8 cellular contexts compared by ENCODE assay signal in genomic region chr11:118530683-118531596, GRCh38. TPM values are rescaled to one million over a fixed set of nuclear protein-coding genes. Genes with fewer than 3 reads are reported as not detected.
DNase-seq lines count a peak whose midpoint lies in the region; ATAC-seq and TF ChIP-seq lines count a peak whose summit lies in the region.

TMEM25 (plus strand) TSS chr11:118531192; CDS start chr11:118531802, 610 bp downstream.

- H3K9me3 ChIP-seq in endodermal cell (ENCODE audit: control insufficient read depth, low read length) (no peaks in the 10 kb centered on the region), mesodermal cell (ENCODE audit: control insufficient read depth, low read length) (no peaks in the 10 kb centered on the region)

- peak within 1 kb of the TSS; percentile 85 for H3K4me3 Mint-ChIP-seq in endodermal cell

- peaks cover 3% of the 10 kb centered on the region for H3K36me3 ChIP-seq in endodermal cell (ENCODE audit: control insufficient read depth, insufficient read depth, low read length)
- H3K36me3 ChIP-seq in mesodermal cell (ENCODE audit: control insufficient read depth, insufficient read depth, low read length): peaks cover 12% of the 10 kb centered on the region

- H3K27me3 Mint-ChIP-seq in endodermal cell (ENCODE audit: insufficient read depth): no peaks in the 10 kb centered on the region

- peak within 1 kb of the TSS; percentile 66 for H3K27ac Mint-ChIP-seq in endodermal cell

- WGBS in endodermal cell (ENCODE audit: insufficient coverage in 1 of 2, insufficient read length in 1 of 2), 2 experiments: 1 to 3% methylated on average over 28 to 84 of the region's 94 CpGs
- 2 to 3% methylated on average over 61 to 85 of the region's 94 CpGs for WGBS in mesodermal cell (ENCODE audit: insufficient coverage in 2 of 2), 2 experiments

- peaks cover 3% of the 10 kb centered on the region for H3K36me3 Mint-ChIP-seq in endodermal cell (ENCODE audit: low read depth)

- H3K9me3 Mint-ChIP-seq in endodermal cell: no peaks in the 10 kb centered on the region

- TF ChIP-seq CTCF in GM10266 (IDR thresholded peaks at IDR 0.05; ENCODE audit: control insufficient read depth, insufficient read depth, low read depth, missing control alignments) (no peak), endodermal cell (conservative IDR thresholded peaks at IDR 0.05) (no peak)

- H3K27ac ChIP-seq in endodermal cell (ENCODE audit: low read depth, low read length): peak within 1 kb of the TSS; percentile 61
- H3K27ac ChIP-seq in mesodermal cell (ENCODE audit: low read depth, low read length, severe bottlenecking): no peak within 1 kb of the TSS

- H3K4me3 ChIP-seq in endodermal cell (ENCODE audit: low read length) (peak within 1 kb of the TSS; percentile 80), mesodermal cell (ENCODE audit: extremely low read depth, insufficient read depth, low read length, poor library complexity, severe bottlenecking) (peak within 1 kb of the TSS; percentile 74)

- peak; percentile 70 for ATAC-seq in HG02678 (IDR thresholded peaks at IDR 0.05; ENCODE audit: unreplicated experiment)

- no peaks in the 10 kb centered on the region for H3K27me3 ChIP-seq in endodermal cell (ENCODE audit: control insufficient read depth, insufficient read depth, low read length, poor library complexity, severe bottlenecking)

- DNase-seq in GM10266 (ENCODE audit: extremely low spot score): peak; percentile 91
- peak; percentile 57 for DNase-seq in NCI-H510A treated with DMSO at 0.1 percent for 48 hours (lab: John Stamatoyannopoulos, UW)
- DNase-seq in activated CD8-positive, alpha-beta memory T cell treated with anti-CD3 and anti-CD28 coated beads for 24 hours: peak; percentile 89
- peak; percentile 91 for DNase-seq in endodermal cell
- peak; percentile 66 for DNase-seq in stimulated activated CD8-positive, alpha-beta memory T cell treated with anti-CD3 and anti-CD28 coated beads, Interleukin-12 subunit alpha, Interleukin-12 subunit beta, amount 100 ng/mL, for 4 hours (ENCODE audit: low read depth)
- no peak for DNase-seq in RKO (ENCODE audit: low spot score)

- H3K4me1 ChIP-seq in endodermal cell (ENCODE audit: control insufficient read depth, insufficient read depth, low read length) (peaks cover 7% of the 10 kb centered on the region), mesodermal cell (ENCODE audit: control insufficient read depth, insufficient read depth, low read length, poor library complexity, severe bottlenecking) (no peaks in the 10 kb centered on the region)

- peaks cover 36% of the 10 kb centered on the region for H3K4me1 Mint-ChIP-seq in endodermal cell

- peak within 1 kb of the TSS; percentile 48 for H3K9ac ChIP-seq in endodermal cell (ENCODE audit: extremely low read depth, low read length, poor library complexity, severe bottlenecking)

RNA-seq across cellular contexts. Expression of gene TMEM25, which starts in this region (rescaled TPM):
- total RNA-seq in endodermal cell: 10 to 100 TPM; 22.4 to 30.6 TPM
- 24.2 TPM for polyA plus RNA-seq in endodermal cell (2013, experiment 1 of 2)
- polyA plus RNA-seq in endodermal cell (2013, experiment 2 of 2): 24.8 TPM
- 14.3 TPM for polyA plus RNA-seq in mesodermal cell (2013, experiment 1 of 2)
- polyA plus RNA-seq in mesodermal cell (2013, experiment 2 of 2): 12.0 TPM
